In the genomic region with DNA sequence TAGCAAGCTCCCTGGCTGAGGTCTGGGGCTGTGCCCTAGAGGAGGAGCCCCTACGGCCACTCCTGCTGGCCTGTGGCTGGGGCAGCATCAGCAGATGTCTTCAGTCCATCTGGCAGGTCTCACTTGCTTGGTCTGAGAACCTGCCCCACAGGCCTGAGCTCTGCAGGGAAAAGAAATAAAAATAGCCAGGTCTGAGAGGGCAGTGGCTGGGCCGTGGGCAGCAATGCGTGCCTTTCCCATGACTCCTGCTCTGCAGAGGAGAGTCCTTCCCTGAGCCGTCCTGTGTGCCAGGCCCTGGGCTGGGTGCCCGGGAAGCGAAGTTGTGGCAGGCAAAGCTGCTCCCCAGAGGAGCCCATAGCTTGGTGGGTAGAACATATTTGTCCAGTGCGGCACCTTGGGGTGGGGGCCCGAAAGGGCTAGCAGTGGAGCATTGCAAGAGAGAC, we compare ENCODE assay signal across 14 cellular contexts. TPM values are rescaled to one million over a fixed set of nuclear protein-coding genes. Genes with fewer than 3 reads are reported as not detected.
DNase-seq lines count a peak whose midpoint lies in the region; ATAC-seq lines count a peak whose summit lies in the region.
"Had no signal": no experiment of that assay in that cellular context is flagged by ENCODE, and none has a peak within 500 bp of the region (broad histone marks: within the 10 kb centered on the region; RNA-seq: fewer than 3 reads in every experiment).

No MANE protein-coding gene starts in this region.

- in situ Hi-C loops in G401 (cut with HindIII; ENCODE audit: low sequenced_read_pairs), result no loop called here

- DNase-seq in G401 (ENCODE audit: low spot score), result peak; percentile 78
- peak; percentile 69 for DNase-seq in cerebellum (ENCODE audit: low spot score)
- peak; percentile 51 for DNase-seq in iPS-NIHi11 (ENCODE audit: low spot score)
- DNase-seq in renal cortical epithelial cell (ENCODE audit: low read depth), result peak; percentile 81
- DNase-seq: activated T-cell treated with anti-CD3 and anti-CD28 coated beads, Interleukin-2, amount 50 U/mL, for 4 hours; EL; KG1; NCI-H2081; NK-92 treated with Interleukin-12 subunit alpha and Interleukin-12 subunit beta, amount 100 ng/mL, for 24 hours; stimulated activated CD8-positive, alpha-beta memory T cell treated with anti-CD3 and anti-CD28 coated beads, Interleukin-4, amount 100 ng/mL, for 48 hours had no signal

- ATAC-seq in HG02642 (IDR thresholded peaks at IDR 0.05; ENCODE audit: poor library complexity, unreplicated experiment), result no peak
- no peak for ATAC-seq in GM18858 (IDR thresholded peaks at IDR 0.05; ENCODE audit: unreplicated experiment)
- no peak for ATAC-seq in HG02840 (IDR thresholded peaks at IDR 0.05; ENCODE audit: low FRiP score, unreplicated experiment)
- ATAC-seq in HG03460 (IDR thresholded peaks at IDR 0.05; ENCODE audit: unreplicated experiment), result no peak
- ATAC-seq: activated T-cell treated with anti-CD3 and anti-CD28 coated beads, Interleukin-2, amount 50 U/mL, for 4 hours had no signal

RNA-seq across cellular contexts. Expression of a gene that starts 11.3 kb away (rescaled TPM):
- 9.7 and 10.3 TPM in 2 replicates for total RNA-seq in G401 (2014; rRNA removed; shearing (Covaris generic))
- total RNA-seq in cerebellum (43.6 TPM), renal cortical epithelial cell (43.9 and 59.4 TPM in 2 replicates)

RNA-seq across cellular contexts. Expression of a gene that starts 55.3 kb away (rescaled TPM):
- total RNA-seq in G401 (2014; rRNA removed; shearing (Covaris generic)), result 31.7 and 38.6 TPM in 2 replicates
- total RNA-seq in cerebellum (8.3 TPM), renal cortical epithelial cell (18.1 and 21.2 TPM in 2 replicates)
